1 cellular context compared by ENCODE assay signal in genomic region chr19:48881741-48882657, GRCh38.
TF ChIP-seq lines count a peak whose summit lies in the region.

No MANE protein-coding gene starts in this region.

TF ChIP-seq in K562, 482 proteins besides CTCF, POLR2A, EP300 and RAD21 (continued from another document and continues in another):
- TF ChIP-seq ZBTB40 (IDR thresholded peaks at IDR 0.05) (no peak), ZBTB40 (CRISPR knock-in tag; IDR thresholded peaks at IDR 0.05) (no peak), FOXK1 (CRISPR knock-in tag; IDR thresholded peaks at IDR 0.05; ENCODE audit: borderline replicate concordance) (no peak), TAF1 (IDR thresholded peaks at IDR 0.05; ENCODE audit: control insufficient read depth, extremely low read depth, insufficient read depth, low read length, severe bottlenecking) (no peak), ELF1 (tag; IDR thresholded peaks at IDR 0.05) (no peak), XRCC3 (IDR thresholded peaks at IDR 0.05) (no peak), ZNF311 (CRISPR knock-in tag; IDR thresholded peaks at IDR 0.05) (peak; percentile 97), U2AF1 (optimal IDR thresholded peaks at IDR 0.05; ENCODE audit: low read depth, low read length) (no peak), THRA (IDR thresholded peaks at IDR 0.05) (no peak), MAFK (IDR thresholded peaks at IDR 0.05; ENCODE audit: low read length) (no peak), RCOR1 (IDR thresholded peaks at IDR 0.05; ENCODE audit: borderline replicate concordance in 1 of 2, low read depth in 2 of 2, low read length in 2 of 2) (no peak), ETV1 (tag; conservative IDR thresholded peaks at IDR 0.05; ENCODE audit: low read depth) (peak; percentile 57; the same call in 1 of the 2 replicates), ZNF239 (CRISPR knock-in tag; IDR thresholded peaks at IDR 0.05) (peak; percentile 72; the same call in 1 of the 2 replicates), ZNF23 (CRISPR knock-in tag; IDR thresholded peaks at IDR 0.05) (no peak), RNF2 (IDR thresholded peaks at IDR 0.05) (no peak), KLF16 (IDR thresholded peaks at IDR 0.05) (no peak), SIX5 (IDR thresholded peaks at IDR 0.05; ENCODE audit: borderline replicate concordance in 1 of 2, insufficient read depth in 1 of 2, low read depth in 1 of 2, low read length in 2 of 2) (peak; percentile 91 to 94), ELK3 (CRISPR knock-in tag; IDR thresholded peaks at IDR 0.05) (no peak), CXXC5 (CRISPR knock-in tag; IDR thresholded peaks at IDR 0.05) (peak; percentile 87), MAZ (CRISPR knock-in tag; conservative IDR thresholded peaks at IDR 0.05 in 1 of 2, IDR thresholded peaks at IDR 0.05 in 1 of 2) (peak in 1 of 2 experiments; percentile 62; a peak in 2 of 4 replicates), NELFE (IDR thresholded peaks at IDR 0.05; ENCODE audit: insufficient read depth, insufficient read length) (no peak), RB1 (IDR thresholded peaks at IDR 0.05; ENCODE audit: low read depth) (no peak), NUFIP1 (IDR thresholded peaks at IDR 0.05; ENCODE audit: partially characterized antibody) (no peak), SMAD2 (IDR thresholded peaks at IDR 0.05; ENCODE audit: low read depth, low read length) (no peak), SIN3A (IDR thresholded peaks at IDR 0.05; ENCODE audit: borderline replicate concordance in 2 of 2, control insufficient read depth in 1 of 2, low read depth in 2 of 2, low read length in 2 of 2) (no peak), RUNX1 (IDR thresholded peaks at IDR 0.05; ENCODE audit: low read depth) (no peak), ATF3 (IDR thresholded peaks at IDR 0.05) (no peak), ATF3 (CRISPR knock-in tag; conservative IDR thresholded peaks at IDR 0.05) (no peak), TARDBP (IDR thresholded peaks at IDR 0.05) (no peak), ZNF217 (CRISPR knock-in tag; IDR thresholded peaks at IDR 0.05) (no peak), NBN (IDR thresholded peaks at IDR 0.05; ENCODE audit: low read depth) (no peak), YBX1 (IDR thresholded peaks at IDR 0.05) (no peak), SREBF2 (CRISPR knock-in tag; IDR thresholded peaks at IDR 0.05) (no peak), SAFB2 (IDR thresholded peaks at IDR 0.05; ENCODE audit: borderline replicate concordance, low read depth, low read length, severe bottlenecking) (no peak), HDAC2 (IDR thresholded peaks at IDR 0.05) (no peak), NCOA6 (IDR thresholded peaks at IDR 0.05) (no peak), ZBTB49 (CRISPR knock-in tag; IDR thresholded peaks at IDR 0.05; ENCODE audit: borderline replicate concordance) (no peak), U2AF2 (optimal IDR thresholded peaks at IDR 0.05; ENCODE audit: low read depth, low read length) (no peak), ZNF212 (CRISPR knock-in tag; IDR thresholded peaks at IDR 0.05) (no peak), PYGO2 (tag; IDR thresholded peaks at IDR 0.05) (peak; percentile 96), TCF15 (CRISPR knock-in tag; IDR thresholded peaks at IDR 0.05) (peak; percentile 95), XRCC4 (IDR thresholded peaks at IDR 0.05; ENCODE audit: extremely low read depth, insufficient read depth, insufficient read length) (no peak), ZNF12 (CRISPR knock-in tag; IDR thresholded peaks at IDR 0.05) (no peak), TCF3 (CRISPR knock-in tag; IDR thresholded peaks at IDR 0.05) (no peak), ZNF518B (CRISPR knock-in tag; IDR thresholded peaks at IDR 0.05) (no peak), OTX1 (CRISPR knock-in tag; IDR thresholded peaks at IDR 0.05) (no peak), ATF1 (CRISPR knock-in tag; IDR thresholded peaks at IDR 0.05) (no peak), ATF1 (tag; IDR thresholded peaks at IDR 0.05) (no peak), THAP7 (CRISPR knock-in tag; IDR thresholded peaks at IDR 0.05) (no peak), PHF21A (IDR thresholded peaks at IDR 0.05; ENCODE audit: borderline replicate concordance, low read depth) (no peak), NR2F6 (CRISPR knock-in tag; IDR thresholded peaks at IDR 0.05) (no peak; the same call in 1 of the 2 replicates), PHTF2 (CRISPR knock-in tag; IDR thresholded peaks at IDR 0.05) (peak; percentile 76; the same call in 1 of the 2 replicates), SETDB1 (IDR thresholded peaks at IDR 0.05; ENCODE audit: low read length) (no peak), HCFC1 (IDR thresholded peaks at IDR 0.05; ENCODE audit: low read depth, low read length) (peak; percentile 97), ZNF408 (CRISPR knock-in tag; IDR thresholded peaks at IDR 0.05; ENCODE audit: low read depth) (no peak)
